ENCODE assay signal across 1 cellular context in the genomic region with DNA sequence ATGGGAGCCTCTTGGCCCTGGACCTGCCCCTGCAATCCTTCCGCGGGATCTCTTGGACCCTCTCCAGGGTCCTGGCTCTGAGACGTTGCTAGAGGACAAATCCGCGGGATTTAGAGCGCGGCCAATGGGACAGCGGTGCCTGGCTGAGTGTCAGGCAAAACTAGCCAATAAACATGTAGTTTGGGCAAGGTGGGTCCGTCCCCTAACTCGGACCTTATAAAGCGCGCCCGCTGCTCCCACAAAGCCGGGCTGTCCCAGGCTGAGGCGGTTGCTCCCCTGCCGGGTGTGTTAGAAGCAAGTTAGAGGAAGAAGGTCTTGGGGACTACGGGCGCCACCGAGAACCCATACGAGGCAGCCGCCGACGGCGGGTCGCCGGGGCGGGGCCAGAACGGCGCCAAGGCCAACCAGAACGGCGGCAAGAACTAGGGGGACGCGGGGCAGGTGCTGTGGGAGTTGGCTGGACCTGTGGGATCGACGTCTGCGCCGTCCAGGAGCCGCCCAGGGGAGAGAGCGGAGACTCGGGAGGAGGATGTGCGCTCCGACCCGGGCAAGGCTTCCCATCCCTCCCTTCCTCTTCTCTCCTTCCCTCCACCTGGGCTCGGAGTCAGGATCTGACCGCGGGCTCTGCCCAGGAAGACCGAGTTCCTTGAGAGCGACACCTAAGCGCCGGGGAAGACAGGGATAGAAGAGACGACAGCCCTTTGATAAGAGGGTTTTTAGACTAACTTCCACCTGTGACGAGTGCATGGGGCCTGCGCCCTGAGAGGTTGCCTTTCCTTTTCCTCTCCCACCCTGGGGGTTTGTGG.
TF ChIP-seq lines count a peak whose summit lies in the region.

No MANE protein-coding gene starts in this region.

TF ChIP-seq in WTC11, 78 proteins besides CTCF, POLR2A, EP300 and RAD21 (continued from another document):
- TF ChIP-seq, protein P1, sequence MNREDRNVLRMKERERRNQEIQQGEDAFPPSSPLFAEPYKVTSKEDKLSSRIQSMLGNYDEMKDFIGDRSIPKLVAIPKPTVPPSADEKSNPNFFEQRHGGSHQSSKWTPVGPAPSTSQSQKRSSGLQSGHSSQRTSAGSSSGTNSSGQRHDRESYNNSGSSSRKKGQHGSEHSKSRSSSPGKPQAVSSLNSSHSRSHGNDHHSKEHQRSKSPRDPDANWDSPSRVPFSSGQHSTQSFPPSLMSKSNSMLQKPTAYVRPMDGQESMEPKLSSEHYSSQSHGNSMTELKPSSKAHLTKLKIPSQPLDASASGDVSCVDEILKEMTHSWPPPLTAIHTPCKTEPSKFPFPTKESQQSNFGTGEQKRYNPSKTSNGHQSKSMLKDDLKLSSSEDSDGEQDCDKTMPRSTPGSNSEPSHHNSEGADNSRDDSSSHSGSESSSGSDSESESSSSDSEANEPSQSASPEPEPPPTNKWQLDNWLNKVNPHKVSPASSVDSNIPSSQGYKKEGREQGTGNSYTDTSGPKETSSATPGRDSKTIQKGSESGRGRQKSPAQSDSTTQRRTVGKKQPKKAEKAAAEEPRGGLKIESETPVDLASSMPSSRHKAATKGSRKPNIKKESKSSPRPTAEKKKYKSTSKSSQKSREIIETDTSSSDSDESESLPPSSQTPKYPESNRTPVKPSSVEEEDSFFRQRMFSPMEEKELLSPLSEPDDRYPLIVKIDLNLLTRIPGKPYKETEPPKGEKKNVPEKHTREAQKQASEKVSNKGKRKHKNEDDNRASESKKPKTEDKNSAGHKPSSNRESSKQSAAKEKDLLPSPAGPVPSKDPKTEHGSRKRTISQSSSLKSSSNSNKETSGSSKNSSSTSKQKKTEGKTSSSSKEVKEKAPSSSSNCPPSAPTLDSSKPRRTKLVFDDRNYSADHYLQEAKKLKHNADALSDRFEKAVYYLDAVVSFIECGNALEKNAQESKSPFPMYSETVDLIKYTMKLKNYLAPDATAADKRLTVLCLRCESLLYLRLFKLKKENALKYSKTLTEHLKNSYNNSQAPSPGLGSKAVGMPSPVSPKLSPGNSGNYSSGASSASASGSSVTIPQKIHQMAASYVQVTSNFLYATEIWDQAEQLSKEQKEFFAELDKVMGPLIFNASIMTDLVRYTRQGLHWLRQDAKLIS (CRISPR knock-in tag; IDR thresholded peaks at IDR 0.05; ENCODE audit: borderline replicate concordance): no peak
- TF ChIP-seq, protein P2, sequence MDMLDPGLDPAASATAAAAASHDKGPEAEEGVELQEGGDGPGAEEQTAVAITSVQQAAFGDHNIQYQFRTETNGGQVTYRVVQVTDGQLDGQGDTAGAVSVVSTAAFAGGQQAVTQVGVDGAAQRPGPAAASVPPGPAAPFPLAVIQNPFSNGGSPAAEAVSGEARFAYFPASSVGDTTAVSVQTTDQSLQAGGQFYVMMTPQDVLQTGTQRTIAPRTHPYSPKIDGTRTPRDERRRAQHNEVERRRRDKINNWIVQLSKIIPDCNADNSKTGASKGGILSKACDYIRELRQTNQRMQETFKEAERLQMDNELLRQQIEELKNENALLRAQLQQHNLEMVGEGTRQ (CRISPR knock-in tag; IDR thresholded peaks at IDR 0.05): no peak
- TF ChIP-seq, protein P3, sequence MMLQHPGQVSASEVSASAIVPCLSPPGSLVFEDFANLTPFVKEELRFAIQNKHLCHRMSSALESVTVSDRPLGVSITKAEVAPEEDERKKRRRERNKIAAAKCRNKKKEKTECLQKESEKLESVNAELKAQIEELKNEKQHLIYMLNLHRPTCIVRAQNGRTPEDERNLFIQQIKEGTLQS (CRISPR knock-in tag; conservative IDR thresholded peaks at IDR 0.05): no peak
- TF ChIP-seq MXD4 (CRISPR knock-in tag; IDR thresholded peaks at IDR 0.05; ENCODE audit: borderline replicate concordance) (no peak), GTF2I (CRISPR knock-in tag; conservative IDR thresholded peaks at IDR 0.05) (no peak), EMX1 (CRISPR knock-in tag; IDR thresholded peaks at IDR 0.05) (no peak), ZNF232 (CRISPR knock-in tag; IDR thresholded peaks at IDR 0.05) (no peak)
